Comparison of ENCODE assay signal across 9 cellular contexts in the genomic region with DNA sequence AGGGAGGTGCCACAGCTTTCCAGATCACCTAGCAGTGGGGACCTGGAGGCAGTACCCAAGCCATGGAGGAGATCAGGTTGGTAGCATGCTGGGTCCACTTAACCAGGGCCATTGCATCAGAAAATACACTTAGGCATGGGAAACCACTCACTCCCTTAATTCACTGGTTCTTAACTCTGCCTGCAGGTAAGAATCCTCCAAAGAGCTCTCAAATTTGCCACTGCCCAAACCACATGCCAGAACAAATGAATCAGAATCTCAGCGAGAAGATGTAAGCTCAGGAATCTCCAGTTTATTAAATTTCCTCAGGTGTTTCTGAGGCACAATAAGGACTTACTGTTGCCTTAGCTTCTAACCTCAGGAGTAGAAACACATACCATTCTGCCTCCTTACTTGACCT.
"Had no signal": no experiment of that assay in that cellular context is flagged by ENCODE, and none has a peak within 500 bp of the region (broad histone marks: within the 10 kb centered on the region; RNA-seq: fewer than 3 reads in every experiment).

No MANE protein-coding gene starts in this region.

- H3K9ac ChIP-seq: GM23248 had no signal

- H3K36me3 ChIP-seq: HAP-1 had no signal

- H2AFZ ChIP-seq: GM23248 had no signal

- H3K9me3 ChIP-seq: HAP-1 had no signal

- ATAC-seq: HCT116, K562 had no signal

- FAIRE-seq: HTR-8/SVneo, K562 had no signal

- DNase-seq: GM23248, GOT3, H7, HFFc6, IMR-90 had no signal

- H3K4me3 ChIP-seq: GM23248, HAP-1, K562 had no signal

- H3K4me1 ChIP-seq: HAP-1 had no signal

- H3K27ac ChIP-seq: GM23248 had no signal
